1 cellular context compared by ENCODE assay signal in the genomic region with DNA sequence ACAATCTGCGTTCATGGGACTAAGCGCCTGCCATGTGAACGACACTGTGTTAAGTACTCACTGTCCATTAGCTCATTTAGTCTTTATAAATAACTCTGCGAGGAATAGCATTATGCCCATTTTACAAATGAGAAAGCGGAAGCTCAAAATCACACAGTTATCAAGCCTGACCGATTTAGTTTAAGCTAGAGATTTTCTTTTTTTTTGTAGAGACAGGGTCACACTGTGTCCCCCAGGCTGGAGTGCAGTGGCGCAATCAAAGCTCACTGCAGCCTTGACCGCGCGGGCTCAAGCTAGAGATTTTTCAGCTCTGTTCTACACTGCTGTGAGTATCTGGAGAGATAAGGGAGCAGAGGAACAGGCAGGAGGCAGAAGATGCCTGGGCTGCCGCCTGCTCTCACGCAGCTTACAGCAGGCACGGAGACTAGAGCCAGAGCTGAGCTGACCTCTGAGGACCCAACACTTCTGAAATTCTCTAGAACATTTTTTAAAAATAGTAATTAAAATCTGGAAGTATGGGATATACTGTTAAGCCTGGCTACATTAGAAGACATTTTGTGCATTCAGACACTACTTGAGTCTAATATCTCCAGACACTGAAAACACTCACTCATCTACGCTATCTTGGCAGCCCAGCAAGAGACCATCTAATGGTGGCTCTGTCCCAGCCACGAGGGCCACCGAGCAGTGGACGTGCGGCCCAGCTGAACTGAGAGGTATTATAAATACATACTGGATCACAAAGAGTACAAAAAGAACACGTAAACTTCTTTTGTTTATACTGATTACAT.
TF ChIP-seq lines count a peak whose summit lies in the region.

No MANE protein-coding gene starts in this region.

TF ChIP-seq in HepG2, 621 proteins besides CTCF, POLR2A, EP300 and RAD21 (continues in another document):
- TF ChIP-seq KMT2A (CRISPR knock-in tag; IDR thresholded peaks at IDR 0.05), result peak; percentile 84; the same call in 1 of the 2 replicates
- TF ChIP-seq, protein P1, sequence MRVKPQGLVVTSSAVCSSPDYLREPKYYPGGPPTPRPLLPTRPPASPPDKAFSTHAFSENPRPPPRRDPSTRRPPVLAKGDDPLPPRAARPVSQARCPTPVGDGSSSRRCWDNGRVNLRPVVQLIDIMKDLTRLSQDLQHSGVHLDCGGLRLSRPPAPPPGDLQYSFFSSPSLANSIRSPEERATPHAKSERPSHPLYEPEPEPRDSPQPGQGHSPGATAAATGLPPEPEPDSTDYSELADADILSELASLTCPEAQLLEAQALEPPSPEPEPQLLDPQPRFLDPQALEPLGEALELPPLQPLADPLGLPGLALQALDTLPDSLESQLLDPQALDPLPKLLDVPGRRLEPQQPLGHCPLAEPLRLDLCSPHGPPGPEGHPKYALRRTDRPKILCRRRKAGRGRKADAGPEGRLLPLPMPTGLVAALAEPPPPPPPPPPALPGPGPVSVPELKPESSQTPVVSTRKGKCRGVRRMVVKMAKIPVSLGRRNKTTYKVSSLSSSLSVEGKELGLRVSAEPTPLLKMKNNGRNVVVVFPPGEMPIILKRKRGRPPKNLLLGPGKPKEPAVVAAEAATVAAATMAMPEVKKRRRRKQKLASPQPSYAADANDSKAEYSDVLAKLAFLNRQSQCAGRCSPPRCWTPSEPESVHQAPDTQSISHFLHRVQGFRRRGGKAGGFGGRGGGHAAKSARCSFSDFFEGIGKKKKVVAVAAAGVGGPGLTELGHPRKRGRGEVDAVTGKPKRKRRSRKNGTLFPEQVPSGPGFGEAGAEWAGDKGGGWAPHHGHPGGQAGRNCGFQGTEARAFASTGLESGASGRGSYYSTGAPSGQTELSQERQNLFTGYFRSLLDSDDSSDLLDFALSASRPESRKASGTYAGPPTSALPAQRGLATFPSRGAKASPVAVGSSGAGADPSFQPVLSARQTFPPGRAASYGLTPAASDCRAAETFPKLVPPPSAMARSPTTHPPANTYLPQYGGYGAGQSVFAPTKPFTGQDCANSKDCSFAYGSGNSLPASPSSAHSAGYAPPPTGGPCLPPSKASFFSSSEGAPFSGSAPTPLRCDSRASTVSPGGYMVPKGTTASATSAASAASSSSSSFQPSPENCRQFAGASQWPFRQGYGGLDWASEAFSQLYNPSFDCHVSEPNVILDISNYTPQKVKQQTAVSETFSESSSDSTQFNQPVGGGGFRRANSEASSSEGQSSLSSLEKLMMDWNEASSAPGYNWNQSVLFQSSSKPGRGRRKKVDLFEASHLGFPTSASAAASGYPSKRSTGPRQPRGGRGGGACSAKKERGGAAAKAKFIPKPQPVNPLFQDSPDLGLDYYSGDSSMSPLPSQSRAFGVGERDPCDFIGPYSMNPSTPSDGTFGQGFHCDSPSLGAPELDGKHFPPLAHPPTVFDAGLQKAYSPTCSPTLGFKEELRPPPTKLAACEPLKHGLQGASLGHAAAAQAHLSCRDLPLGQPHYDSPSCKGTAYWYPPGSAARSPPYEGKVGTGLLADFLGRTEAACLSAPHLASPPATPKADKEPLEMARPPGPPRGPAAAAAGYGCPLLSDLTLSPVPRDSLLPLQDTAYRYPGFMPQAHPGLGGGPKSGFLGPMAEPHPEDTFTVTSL (CRISPR knock-in tag; IDR thresholded peaks at IDR 0.05; ENCODE audit: borderline replicate concordance), result peak; percentile 46; the same call in 1 of the 2 replicates
- TF ChIP-seq, protein P2, sequence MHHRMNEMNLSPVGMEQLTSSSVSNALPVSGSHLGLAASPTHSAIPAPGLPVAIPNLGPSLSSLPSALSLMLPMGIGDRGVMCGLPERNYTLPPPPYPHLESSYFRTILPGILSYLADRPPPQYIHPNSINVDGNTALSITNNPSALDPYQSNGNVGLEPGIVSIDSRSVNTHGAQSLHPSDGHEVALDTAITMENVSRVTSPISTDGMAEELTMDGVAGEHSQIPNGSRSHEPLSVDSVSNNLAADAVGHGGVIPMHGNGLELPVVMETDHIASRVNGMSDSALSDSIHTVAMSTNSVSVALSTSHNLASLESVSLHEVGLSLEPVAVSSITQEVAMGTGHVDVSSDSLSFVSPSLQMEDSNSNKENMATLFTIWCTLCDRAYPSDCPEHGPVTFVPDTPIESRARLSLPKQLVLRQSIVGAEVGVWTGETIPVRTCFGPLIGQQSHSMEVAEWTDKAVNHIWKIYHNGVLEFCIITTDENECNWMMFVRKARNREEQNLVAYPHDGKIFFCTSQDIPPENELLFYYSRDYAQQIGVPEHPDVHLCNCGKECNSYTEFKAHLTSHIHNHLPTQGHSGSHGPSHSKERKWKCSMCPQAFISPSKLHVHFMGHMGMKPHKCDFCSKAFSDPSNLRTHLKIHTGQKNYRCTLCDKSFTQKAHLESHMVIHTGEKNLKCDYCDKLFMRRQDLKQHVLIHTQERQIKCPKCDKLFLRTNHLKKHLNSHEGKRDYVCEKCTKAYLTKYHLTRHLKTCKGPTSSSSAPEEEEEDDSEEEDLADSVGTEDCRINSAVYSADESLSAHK (CRISPR knock-in tag; IDR thresholded peaks at IDR 0.05; ENCODE audit: borderline replicate concordance), result no peak
- TF ChIP-seq ZNF598 (CRISPR knock-in tag; IDR thresholded peaks at IDR 0.05; ENCODE audit: borderline replicate concordance), result no peak
- TF ChIP-seq ZNF607 (CRISPR knock-in tag; IDR thresholded peaks at IDR 0.05; ENCODE audit: borderline replicate concordance), result no peak
- TF ChIP-seq, protein P3, sequence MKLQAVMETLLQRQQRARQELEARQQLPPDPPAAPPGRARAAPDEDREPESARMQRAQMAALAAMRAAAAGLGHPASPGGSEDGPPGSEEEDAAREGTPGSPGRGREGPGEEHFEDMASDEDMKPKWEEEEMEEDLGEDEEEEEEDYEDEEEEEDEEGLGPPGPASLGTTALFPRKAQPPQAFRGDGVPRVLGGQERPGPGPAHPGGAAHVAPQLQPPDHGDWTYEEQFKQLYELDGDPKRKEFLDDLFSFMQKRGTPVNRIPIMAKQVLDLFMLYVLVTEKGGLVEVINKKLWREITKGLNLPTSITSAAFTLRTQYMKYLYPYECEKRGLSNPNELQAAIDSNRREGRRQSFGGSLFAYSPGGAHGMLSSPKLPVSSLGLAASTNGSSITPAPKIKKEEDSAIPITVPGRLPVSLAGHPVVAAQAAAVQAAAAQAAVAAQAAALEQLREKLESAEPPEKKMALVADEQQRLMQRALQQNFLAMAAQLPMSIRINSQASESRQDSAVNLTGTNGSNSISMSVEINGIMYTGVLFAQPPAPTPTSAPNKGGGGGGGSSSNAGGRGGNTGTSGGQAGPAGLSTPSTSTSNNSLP (IDR thresholded peaks at IDR 0.05; ENCODE audit: low read depth, low read length), result no peak
- TF ChIP-seq, protein P4, sequence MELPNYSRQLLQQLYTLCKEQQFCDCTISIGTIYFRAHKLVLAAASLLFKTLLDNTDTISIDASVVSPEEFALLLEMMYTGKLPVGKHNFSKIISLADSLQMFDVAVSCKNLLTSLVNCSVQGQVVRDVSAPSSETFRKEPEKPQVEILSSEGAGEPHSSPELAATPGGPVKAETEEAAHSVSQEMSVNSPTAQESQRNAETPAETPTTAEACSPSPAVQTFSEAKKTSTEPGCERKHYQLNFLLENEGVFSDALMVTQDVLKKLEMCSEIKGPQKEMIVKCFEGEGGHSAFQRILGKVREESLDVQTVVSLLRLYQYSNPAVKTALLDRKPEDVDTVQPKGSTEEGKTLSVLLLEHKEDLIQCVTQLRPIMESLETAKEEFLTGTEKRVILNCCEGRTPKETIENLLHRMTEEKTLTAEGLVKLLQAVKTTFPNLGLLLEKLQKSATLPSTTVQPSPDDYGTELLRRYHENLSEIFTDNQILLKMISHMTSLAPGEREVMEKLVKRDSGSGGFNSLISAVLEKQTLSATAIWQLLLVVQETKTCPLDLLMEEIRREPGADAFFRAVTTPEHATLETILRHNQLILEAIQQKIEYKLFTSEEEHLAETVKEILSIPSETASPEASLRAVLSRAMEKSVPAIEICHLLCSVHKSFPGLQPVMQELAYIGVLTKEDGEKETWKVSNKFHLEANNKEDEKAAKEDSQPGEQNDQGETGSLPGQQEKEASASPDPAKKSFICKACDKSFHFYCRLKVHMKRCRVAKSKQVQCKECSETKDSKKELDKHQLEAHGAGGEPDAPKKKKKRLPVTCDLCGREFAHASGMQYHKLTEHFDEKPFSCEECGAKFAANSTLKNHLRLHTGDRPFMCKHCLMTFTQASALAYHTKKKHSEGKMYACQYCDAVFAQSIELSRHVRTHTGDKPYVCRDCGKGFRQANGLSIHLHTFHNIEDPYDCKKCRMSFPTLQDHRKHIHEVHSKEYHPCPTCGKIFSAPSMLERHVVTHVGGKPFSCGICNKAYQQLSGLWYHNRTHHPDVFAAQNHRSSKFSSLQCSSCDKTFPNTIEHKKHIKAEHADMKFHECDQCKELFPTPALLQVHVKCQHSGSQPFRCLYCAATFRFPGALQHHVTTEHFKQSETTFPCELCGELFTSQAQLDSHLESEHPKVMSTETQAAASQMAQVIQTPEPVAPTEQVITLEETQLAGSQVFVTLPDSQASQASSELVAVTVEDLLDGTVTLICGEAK (IDR thresholded peaks at IDR 0.05), result no peak
- TF ChIP-seq, protein P4 (CRISPR knock-in tag; IDR thresholded peaks at IDR 0.05), result no peak
- TF ChIP-seq NFYC (CRISPR knock-in tag; IDR thresholded peaks at IDR 0.05), result no peak
- TF ChIP-seq NFE2L1 (CRISPR knock-in tag; IDR thresholded peaks at IDR 0.05; ENCODE audit: borderline replicate concordance), result no peak
- TF ChIP-seq RXRA (CRISPR knock-in tag; IDR thresholded peaks at IDR 0.05), result peak; percentile 30; the same call in 1 of the 2 replicates
- 0 out of 2 replicates have a peak, but pooled peaks have one; percentile 23 for TF ChIP-seq TARDBP (CRISPR knock-in tag; IDR thresholded peaks at IDR 0.05)
- TF ChIP-seq KLF6 (CRISPR knock-in tag; IDR thresholded peaks at IDR 0.05), result no peak
- no peak for TF ChIP-seq ZNF615 (CRISPR knock-in tag; IDR thresholded peaks at IDR 0.05; ENCODE audit: borderline replicate concordance)
- TF ChIP-seq, protein P5, sequence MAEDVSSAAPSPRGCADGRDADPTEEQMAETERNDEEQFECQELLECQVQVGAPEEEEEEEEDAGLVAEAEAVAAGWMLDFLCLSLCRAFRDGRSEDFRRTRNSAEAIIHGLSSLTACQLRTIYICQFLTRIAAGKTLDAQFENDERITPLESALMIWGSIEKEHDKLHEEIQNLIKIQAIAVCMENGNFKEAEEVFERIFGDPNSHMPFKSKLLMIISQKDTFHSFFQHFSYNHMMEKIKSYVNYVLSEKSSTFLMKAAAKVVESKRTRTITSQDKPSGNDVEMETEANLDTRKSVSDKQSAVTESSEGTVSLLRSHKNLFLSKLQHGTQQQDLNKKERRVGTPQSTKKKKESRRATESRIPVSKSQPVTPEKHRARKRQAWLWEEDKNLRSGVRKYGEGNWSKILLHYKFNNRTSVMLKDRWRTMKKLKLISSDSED (CRISPR knock-in tag; IDR thresholded peaks at IDR 0.05), result no peak
- TF ChIP-seq, protein P6, sequence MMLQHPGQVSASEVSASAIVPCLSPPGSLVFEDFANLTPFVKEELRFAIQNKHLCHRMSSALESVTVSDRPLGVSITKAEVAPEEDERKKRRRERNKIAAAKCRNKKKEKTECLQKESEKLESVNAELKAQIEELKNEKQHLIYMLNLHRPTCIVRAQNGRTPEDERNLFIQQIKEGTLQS (CRISPR knock-in tag; IDR thresholded peaks at IDR 0.05), result no peak
- TF ChIP-seq ZNF253 (CRISPR knock-in tag; IDR thresholded peaks at IDR 0.05; ENCODE audit: borderline replicate concordance), result no peak
- TF ChIP-seq, protein P7, sequence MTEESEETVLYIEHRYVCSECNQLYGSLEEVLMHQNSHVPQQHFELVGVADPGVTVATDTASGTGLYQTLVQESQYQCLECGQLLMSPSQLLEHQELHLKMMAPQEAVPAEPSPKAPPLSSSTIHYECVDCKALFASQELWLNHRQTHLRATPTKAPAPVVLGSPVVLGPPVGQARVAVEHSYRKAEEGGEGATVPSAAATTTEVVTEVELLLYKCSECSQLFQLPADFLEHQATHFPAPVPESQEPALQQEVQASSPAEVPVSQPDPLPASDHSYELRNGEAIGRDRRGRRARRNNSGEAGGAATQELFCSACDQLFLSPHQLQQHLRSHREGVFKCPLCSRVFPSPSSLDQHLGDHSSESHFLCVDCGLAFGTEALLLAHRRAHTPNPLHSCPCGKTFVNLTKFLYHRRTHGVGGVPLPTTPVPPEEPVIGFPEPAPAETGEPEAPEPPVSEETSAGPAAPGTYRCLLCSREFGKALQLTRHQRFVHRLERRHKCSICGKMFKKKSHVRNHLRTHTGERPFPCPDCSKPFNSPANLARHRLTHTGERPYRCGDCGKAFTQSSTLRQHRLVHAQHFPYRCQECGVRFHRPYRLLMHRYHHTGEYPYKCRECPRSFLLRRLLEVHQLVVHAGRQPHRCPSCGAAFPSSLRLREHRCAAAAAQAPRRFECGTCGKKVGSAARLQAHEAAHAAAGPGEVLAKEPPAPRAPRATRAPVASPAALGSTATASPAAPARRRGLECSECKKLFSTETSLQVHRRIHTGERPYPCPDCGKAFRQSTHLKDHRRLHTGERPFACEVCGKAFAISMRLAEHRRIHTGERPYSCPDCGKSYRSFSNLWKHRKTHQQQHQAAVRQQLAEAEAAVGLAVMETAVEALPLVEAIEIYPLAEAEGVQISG (CRISPR knock-in tag; IDR thresholded peaks at IDR 0.05), result peak; percentile 52; the same call in 1 of the 2 replicates
- no peak for TF ChIP-seq LCORL (IDR thresholded peaks at IDR 0.05)
- peak; percentile 83 for TF ChIP-seq LCORL (CRISPR knock-in tag; IDR thresholded peaks at IDR 0.05)
- TF ChIP-seq BCL6 (CRISPR knock-in tag; IDR thresholded peaks at IDR 0.05), result peak; percentile 34
- TF ChIP-seq STAG1 (CRISPR knock-in tag; IDR thresholded peaks at IDR 0.05), result no peak
